In the genomic region with DNA sequence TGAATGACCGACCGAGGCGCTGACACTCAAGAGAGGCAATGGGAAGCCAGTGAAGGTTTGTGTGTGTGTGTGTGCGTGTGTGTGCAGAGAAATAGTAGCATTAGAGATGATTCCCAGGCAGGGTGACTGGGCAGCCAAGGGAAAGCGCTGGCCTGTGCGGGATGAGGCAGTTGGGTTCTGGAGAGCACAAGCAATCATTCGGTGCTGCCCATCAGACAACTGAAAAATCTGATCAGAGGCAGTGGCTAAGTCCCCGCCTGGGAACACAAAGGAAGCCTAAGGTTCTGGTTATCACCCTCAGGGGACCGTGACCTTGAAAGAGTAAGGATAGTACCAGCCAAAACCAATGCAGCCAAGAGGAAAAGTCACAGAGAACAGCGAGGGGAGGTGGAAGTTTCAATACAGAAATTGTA, we compare ENCODE assay signal across 1 cellular context.
TF ChIP-seq lines count a peak whose summit lies in the region.

No MANE protein-coding gene starts in this region.

TF ChIP-seq in K562, 482 proteins besides CTCF, POLR2A, EP300 and RAD21:
- TF ChIP-seq RHOXF2B (CRISPR knock-in tag; conservative IDR thresholded peaks at IDR 0.05): no peak
- no peak for TF ChIP-seq CBX2 (IDR thresholded peaks at IDR 0.05; ENCODE audit: insufficient read depth, low read length, poor library complexity, severe bottlenecking)
- TF ChIP-seq ZKSCAN3 (CRISPR knock-in tag; IDR thresholded peaks at IDR 0.05): no peak
- no peak for TF ChIP-seq SPI1 (IDR thresholded peaks at IDR 0.05; ENCODE audit: borderline replicate concordance, low read depth, low read length)
- TF ChIP-seq, protein P1, sequence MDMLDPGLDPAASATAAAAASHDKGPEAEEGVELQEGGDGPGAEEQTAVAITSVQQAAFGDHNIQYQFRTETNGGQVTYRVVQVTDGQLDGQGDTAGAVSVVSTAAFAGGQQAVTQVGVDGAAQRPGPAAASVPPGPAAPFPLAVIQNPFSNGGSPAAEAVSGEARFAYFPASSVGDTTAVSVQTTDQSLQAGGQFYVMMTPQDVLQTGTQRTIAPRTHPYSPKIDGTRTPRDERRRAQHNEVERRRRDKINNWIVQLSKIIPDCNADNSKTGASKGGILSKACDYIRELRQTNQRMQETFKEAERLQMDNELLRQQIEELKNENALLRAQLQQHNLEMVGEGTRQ (CRISPR knock-in tag; IDR thresholded peaks at IDR 0.05): no peak
- TF ChIP-seq ZBTB7A (IDR thresholded peaks at IDR 0.05; ENCODE audit: borderline replicate concordance, control insufficient read depth, low read depth, low read length): no peak
- TF ChIP-seq ZNF217 (CRISPR knock-in tag; IDR thresholded peaks at IDR 0.05): no peak
- TF ChIP-seq ZNF140 (CRISPR knock-in tag; IDR thresholded peaks at IDR 0.05): no peak
- TF ChIP-seq, protein P2, sequence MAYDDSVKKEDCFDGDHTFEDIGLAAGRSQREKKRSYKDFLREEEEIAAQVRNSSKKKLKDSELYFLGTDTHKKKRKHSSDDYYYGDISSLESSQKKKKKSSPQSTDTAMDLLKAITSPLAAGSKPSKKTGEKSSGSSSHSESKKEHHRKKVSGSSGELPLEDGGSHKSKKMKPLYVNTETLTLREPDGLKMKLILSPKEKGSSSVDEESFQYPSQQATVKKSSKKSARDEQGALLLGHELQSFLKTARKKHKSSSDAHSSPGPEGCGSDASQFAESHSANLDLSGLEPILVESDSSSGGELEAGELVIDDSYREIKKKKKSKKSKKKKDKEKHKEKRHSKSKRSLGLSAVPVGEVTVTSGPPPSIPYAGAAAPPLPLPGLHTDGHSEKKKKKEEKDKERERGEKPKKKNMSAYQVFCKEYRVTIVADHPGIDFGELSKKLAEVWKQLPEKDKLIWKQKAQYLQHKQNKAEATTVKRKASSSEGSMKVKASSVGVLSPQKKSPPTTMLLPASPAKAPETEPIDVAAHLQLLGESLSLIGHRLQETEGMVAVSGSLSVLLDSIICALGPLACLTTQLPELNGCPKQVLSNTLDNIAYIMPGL (CRISPR knock-in tag; IDR thresholded peaks at IDR 0.05): no peak
- TF ChIP-seq, protein P3, sequence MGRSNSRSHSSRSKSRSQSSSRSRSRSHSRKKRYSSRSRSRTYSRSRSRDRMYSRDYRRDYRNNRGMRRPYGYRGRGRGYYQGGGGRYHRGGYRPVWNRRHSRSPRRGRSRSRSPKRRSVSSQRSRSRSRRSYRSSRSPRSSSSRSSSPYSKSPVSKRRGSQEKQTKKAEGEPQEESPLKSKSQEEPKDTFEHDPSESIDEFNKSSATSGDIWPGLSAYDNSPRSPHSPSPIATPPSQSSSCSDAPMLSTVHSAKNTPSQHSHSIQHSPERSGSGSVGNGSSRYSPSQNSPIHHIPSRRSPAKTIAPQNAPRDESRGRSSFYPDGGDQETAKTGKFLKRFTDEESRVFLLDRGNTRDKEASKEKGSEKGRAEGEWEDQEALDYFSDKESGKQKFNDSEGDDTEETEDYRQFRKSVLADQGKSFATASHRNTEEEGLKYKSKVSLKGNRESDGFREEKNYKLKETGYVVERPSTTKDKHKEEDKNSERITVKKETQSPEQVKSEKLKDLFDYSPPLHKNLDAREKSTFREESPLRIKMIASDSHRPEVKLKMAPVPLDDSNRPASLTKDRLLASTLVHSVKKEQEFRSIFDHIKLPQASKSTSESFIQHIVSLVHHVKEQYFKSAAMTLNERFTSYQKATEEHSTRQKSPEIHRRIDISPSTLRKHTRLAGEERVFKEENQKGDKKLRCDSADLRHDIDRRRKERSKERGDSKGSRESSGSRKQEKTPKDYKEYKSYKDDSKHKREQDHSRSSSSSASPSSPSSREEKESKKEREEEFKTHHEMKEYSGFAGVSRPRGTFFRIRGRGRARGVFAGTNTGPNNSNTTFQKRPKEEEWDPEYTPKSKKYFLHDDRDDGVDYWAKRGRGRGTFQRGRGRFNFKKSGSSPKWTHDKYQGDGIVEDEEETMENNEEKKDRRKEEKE (IDR thresholded peaks at IDR 0.05; ENCODE audit: borderline replicate concordance in 1 of 2, control insufficient read depth in 1 of 2, low read depth in 2 of 2, low read length in 1 of 2): no peak
- TF ChIP-seq, protein P4, sequence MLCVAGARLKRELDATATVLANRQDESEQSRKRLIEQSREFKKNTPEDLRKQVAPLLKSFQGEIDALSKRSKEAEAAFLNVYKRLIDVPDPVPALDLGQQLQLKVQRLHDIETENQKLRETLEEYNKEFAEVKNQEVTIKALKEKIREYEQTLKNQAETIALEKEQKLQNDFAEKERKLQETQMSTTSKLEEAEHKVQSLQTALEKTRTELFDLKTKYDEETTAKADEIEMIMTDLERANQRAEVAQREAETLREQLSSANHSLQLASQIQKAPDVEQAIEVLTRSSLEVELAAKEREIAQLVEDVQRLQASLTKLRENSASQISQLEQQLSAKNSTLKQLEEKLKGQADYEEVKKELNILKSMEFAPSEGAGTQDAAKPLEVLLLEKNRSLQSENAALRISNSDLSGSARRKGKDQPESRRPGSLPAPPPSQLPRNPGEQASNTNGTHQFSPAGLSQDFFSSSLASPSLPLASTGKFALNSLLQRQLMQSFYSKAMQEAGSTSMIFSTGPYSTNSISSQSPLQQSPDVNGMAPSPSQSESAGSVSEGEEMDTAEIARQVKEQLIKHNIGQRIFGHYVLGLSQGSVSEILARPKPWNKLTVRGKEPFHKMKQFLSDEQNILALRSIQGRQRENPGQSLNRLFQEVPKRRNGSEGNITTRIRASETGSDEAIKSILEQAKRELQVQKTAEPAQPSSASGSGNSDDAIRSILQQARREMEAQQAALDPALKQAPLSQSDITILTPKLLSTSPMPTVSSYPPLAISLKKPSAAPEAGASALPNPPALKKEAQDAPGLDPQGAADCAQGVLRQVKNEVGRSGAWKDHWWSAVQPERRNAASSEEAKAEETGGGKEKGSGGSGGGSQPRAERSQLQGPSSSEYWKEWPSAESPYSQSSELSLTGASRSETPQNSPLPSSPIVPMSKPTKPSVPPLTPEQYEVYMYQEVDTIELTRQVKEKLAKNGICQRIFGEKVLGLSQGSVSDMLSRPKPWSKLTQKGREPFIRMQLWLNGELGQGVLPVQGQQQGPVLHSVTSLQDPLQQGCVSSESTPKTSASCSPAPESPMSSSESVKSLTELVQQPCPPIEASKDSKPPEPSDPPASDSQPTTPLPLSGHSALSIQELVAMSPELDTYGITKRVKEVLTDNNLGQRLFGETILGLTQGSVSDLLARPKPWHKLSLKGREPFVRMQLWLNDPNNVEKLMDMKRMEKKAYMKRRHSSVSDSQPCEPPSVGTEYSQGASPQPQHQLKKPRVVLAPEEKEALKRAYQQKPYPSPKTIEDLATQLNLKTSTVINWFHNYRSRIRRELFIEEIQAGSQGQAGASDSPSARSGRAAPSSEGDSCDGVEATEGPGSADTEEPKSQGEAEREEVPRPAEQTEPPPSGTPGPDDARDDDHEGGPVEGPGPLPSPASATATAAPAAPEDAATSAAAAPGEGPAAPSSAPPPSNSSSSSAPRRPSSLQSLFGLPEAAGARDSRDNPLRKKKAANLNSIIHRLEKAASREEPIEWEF (CRISPR knock-in tag; IDR thresholded peaks at IDR 0.05): 0 out of 2 replicates have a peak, but pooled peaks have one; percentile 41
- TF ChIP-seq ZNF780A (CRISPR knock-in tag; IDR thresholded peaks at IDR 0.05): no peak
- TF ChIP-seq MAFG (tag; conservative IDR thresholded peaks at IDR 0.05): no peak
- TF ChIP-seq ZNF766 (CRISPR knock-in tag; conservative IDR thresholded peaks at IDR 0.05): peak; percentile 59; the same call in 1 of the 2 replicates
- TF ChIP-seq ZNF143 (CRISPR knock-in tag; IDR thresholded peaks at IDR 0.05): no peak
- no peak for TF ChIP-seq HMG20A (CRISPR knock-in tag; conservative IDR thresholded peaks at IDR 0.05)
- TF ChIP-seq NCOA6 (IDR thresholded peaks at IDR 0.05): no peak
- TF ChIP-seq ZNF589 (CRISPR knock-in tag; IDR thresholded peaks at IDR 0.05; ENCODE audit: low read depth): peak; percentile 32; the same call in 1 of the 2 replicates
- TF ChIP-seq ZNF696 (CRISPR knock-in tag; conservative IDR thresholded peaks at IDR 0.05): no peak
- TF ChIP-seq SAP30 (IDR thresholded peaks at IDR 0.05; ENCODE audit: borderline replicate concordance, insufficient read depth, low read depth, low read length, poor library complexity, severe bottlenecking): no peak
- TF ChIP-seq CHCHD3 (CRISPR knock-in tag; IDR thresholded peaks at IDR 0.05): no peak
- TF ChIP-seq SMAD4 (CRISPR knock-in tag; conservative IDR thresholded peaks at IDR 0.05): 0 out of 2 replicates have a peak, but pooled peaks have one; percentile 13
- no peak for TF ChIP-seq SMARCE1 (IDR thresholded peaks at IDR 0.05)
- TF ChIP-seq, protein P5, sequence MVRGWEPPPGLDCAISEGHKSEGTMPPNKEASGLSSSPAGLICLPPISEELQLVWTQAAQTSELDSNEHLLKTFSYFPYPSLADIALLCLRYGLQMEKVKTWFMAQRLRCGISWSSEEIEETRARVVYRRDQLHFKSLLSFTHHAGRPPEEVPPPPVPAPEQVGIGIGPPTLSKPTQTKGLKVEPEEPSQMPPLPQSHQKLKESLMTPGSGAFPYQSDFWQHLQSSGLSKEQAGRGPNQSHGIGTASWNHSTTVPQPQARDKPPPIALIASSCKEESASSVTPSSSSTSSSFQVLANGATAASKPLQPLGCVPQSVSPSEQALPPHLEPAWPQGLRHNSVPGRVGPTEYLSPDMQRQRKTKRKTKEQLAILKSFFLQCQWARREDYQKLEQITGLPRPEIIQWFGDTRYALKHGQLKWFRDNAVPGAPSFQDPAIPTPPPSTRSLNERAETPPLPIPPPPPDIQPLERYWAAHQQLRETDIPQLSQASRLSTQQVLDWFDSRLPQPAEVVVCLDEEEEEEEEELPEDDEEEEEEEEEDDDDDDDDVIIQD (CRISPR knock-in tag; IDR thresholded peaks at IDR 0.05): no peak
- no peak for TF ChIP-seq RBM17 (IDR thresholded peaks at IDR 0.05; ENCODE audit: borderline replicate concordance, low read depth, low read length)
- TF ChIP-seq TBP (optimal IDR thresholded peaks at IDR 0.05; ENCODE audit: low read depth, low read length): peak; percentile 4
- no peak for TF ChIP-seq ZKSCAN8 (CRISPR knock-in tag; IDR thresholded peaks at IDR 0.05)
- TF ChIP-seq KDM5B (IDR thresholded peaks at IDR 0.05; ENCODE audit: insufficient replicate concordance, low read depth, low read length): peak; percentile 10
- TF ChIP-seq, protein P6, sequence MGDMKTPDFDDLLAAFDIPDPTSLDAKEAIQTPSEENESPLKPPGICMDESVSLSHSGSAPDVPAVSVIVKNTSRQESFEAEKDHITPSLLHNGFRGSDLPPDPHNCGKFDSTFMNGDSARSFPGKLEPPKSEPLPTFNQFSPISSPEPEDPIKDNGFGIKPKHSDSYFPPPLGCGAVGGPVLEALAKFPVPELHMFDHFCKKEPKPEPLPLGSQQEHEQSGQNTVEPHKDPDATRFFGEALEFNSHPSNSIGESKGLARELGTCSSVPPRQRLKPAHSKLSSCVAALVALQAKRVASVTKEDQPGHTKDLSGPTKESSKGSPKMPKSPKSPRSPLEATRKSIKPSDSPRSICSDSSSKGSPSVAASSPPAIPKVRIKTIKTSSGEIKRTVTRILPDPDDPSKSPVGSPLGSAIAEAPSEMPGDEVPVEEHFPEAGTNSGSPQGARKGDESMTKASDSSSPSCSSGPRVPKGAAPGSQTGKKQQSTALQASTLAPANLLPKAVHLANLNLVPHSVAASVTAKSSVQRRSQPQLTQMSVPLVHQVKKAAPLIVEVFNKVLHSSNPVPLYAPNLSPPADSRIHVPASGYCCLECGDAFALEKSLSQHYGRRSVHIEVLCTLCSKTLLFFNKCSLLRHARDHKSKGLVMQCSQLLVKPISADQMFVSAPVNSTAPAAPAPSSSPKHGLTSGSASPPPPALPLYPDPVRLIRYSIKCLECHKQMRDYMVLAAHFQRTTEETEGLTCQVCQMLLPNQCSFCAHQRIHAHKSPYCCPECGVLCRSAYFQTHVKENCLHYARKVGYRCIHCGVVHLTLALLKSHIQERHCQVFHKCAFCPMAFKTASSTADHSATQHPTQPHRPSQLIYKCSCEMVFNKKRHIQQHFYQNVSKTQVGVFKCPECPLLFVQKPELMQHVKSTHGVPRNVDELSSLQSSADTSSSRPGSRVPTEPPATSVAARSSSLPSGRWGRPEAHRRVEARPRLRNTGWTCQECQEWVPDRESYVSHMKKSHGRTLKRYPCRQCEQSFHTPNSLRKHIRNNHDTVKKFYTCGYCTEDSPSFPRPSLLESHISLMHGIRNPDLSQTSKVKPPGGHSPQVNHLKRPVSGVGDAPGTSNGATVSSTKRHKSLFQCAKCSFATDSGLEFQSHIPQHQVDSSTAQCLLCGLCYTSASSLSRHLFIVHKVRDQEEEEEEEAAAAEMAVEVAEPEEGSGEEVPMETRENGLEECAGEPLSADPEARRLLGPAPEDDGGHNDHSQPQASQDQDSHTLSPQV (IDR thresholded peaks at IDR 0.05): peak; percentile 68; the same call in 1 of the 2 replicates
- TF ChIP-seq, protein P7, sequence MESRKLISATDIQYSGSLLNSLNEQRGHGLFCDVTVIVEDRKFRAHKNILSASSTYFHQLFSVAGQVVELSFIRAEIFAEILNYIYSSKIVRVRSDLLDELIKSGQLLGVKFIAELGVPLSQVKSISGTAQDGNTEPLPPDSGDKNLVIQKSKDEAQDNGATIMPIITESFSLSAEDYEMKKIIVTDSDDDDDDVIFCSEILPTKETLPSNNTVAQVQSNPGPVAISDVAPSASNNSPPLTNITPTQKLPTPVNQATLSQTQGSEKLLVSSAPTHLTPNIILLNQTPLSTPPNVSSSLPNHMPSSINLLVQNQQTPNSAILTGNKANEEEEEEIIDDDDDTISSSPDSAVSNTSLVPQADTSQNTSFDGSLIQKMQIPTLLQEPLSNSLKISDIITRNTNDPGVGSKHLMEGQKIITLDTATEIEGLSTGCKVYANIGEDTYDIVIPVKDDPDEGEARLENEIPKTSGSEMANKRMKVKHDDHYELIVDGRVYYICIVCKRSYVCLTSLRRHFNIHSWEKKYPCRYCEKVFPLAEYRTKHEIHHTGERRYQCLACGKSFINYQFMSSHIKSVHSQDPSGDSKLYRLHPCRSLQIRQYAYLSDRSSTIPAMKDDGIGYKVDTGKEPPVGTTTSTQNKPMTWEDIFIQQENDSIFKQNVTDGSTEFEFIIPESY (CRISPR knock-in tag; IDR thresholded peaks at IDR 0.05): no peak
- no peak for TF ChIP-seq NCOA4 (IDR thresholded peaks at IDR 0.05; ENCODE audit: partially characterized antibody)
- TF ChIP-seq CBX1 (IDR thresholded peaks at IDR 0.05; ENCODE audit: low read depth): no peak
- TF ChIP-seq ZNF121 (CRISPR knock-in tag; conservative IDR thresholded peaks at IDR 0.05): no peak
